8 cellular contexts compared by ENCODE assay signal in the genomic region with DNA sequence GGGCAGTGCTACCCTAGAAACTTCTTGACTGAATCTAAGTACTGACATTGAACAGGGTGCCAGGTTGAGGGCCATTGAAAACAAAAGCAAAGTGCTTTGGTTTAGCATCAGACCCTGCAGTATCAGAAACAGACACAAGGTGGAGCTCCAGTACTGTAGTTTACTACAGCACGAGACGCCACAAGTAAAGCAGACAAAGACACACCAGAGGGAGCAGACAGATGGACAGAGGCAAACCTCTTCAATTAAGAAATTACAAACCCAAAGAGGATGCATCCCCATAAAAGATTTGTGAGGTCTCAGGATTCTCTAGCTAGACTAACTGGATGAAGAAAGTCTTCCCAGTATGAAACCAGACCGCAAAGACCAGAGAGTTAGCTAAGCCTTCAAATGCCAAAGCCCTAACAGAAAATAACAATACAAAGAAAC. TPM values are rescaled to one million over a fixed set of nuclear protein-coding genes. Genes with fewer than 3 reads are reported as not detected.
DNase-seq lines count a peak whose midpoint lies in the region; ATAC-seq and TF ChIP-seq lines count a peak whose summit lies in the region.

No MANE protein-coding gene starts in this region.

- 26% methylated on average over 3 of the region's 3 CpGs for WGBS in smooth muscle cell (ENCODE audit: low lambda C conversion rate)

- H3K9me3 ChIP-seq in smooth muscle cell (replicated peaks; ENCODE audit: low read depth): peaks cover 7% of the 10 kb centered on the region

- peak; percentile 96 for ATAC-seq in HG02938 (IDR thresholded peaks at IDR 0.05; ENCODE audit: unreplicated experiment)

- no peak overlapping the region for H2AFZ ChIP-seq in smooth muscle cell (ENCODE audit: low read depth)

- H3K4me1 ChIP-seq in smooth muscle cell (ENCODE audit: low read depth): no peaks in the 10 kb centered on the region

- H4K20me1 ChIP-seq in smooth muscle cell (ENCODE audit: low read depth): peaks cover 79% of the 10 kb centered on the region

- no peak overlapping the region for H3K27ac ChIP-seq in smooth muscle cell (ENCODE audit: low read depth)

- peak; percentile 94 for TF ChIP-seq CTCF in smooth muscle cell (IDR thresholded peaks at IDR 0.05; ENCODE audit: borderline replicate concordance, insufficient read depth, poor library complexity, severe bottlenecking)

- no peak overlapping the region for H3K4me2 ChIP-seq in smooth muscle cell

- DNase-seq in NCI-H1417 (lab: John Stamatoyannopoulos, UW): peak; percentile 8 to 58 (median 56)
- no peak for DNase-seq in NCI-H1417 treated with DMSO at 0.1 percent for 48 hours (lab: John Stamatoyannopoulos, UW)
- DNase-seq in NCI-H187 treated with DMSO at 0.1 percent for 48 hours (lab: John Stamatoyannopoulos, UW): peak; percentile 28
- DNase-seq in T-helper 2 cell: peak; percentile 27 to 79 (median 63)
- peak in 46 of 58 donors; percentile 2 to 78 (median 36) for DNase-seq in anterior cingulate cortex (lab: John Stamatoyannopoulos, UW)
- peak; percentile 50 to 74 for DNase-seq in hippocampal formation (lab: John Stamatoyannopoulos, UW)
- peak; percentile 11 for DNase-seq in smooth muscle cell (lab: John Stamatoyannopoulos, UW; ENCODE audit: unreplicated experiment)

- H3K9ac ChIP-seq in smooth muscle cell (ENCODE audit: low read depth): no peak overlapping the region

- H3K4me3 ChIP-seq in smooth muscle cell: no peak overlapping the region

- no peaks in the 10 kb centered on the region for H3K36me3 ChIP-seq in smooth muscle cell (ENCODE audit: low read depth)

- H3K79me2 ChIP-seq in smooth muscle cell (ENCODE audit: low read depth): peaks cover 99% of the 10 kb centered on the region

- no peaks in the 10 kb centered on the region for H3K27me3 ChIP-seq in smooth muscle cell (ENCODE audit: low read depth)

- H3F3A ChIP-seq in smooth muscle cell (ENCODE audit: low read depth): no peaks in the 10 kb centered on the region

RNA-seq across cellular contexts. Expression of gene TOP2B, which starts 16.6 kb away (rescaled TPM):
- total RNA-seq in smooth muscle cell: 132 and 135 TPM in 2 replicates
- 60.3 and 70.2 TPM in 2 replicates for polyA plus RNA-seq in smooth muscle cell
